ENCODE assay signal across 21 cellular contexts in the genomic region with DNA sequence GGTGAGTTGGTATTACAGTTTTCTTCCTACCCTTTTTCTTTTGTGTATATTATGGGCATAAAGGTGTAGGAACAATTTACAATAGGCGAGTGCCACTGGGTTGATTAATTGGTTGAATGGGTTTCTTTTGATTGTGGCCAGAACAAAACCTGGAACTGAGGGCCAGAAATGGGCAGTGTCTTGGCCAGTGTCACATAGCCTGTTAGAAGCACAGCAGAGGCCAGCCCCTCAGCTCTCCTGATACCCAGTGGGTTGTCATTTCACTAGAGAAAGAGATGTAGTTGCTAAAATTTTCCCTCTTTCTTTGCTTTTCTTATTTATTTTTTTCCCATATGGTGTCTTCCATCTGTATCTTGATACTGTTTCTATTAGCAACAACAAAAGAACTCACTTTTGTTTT. TPM values are rescaled to one million over a fixed set of nuclear protein-coding genes. Genes with fewer than 3 reads are reported as not detected.
DNase-seq lines count a peak whose midpoint lies in the region; ATAC-seq and TF ChIP-seq lines count a peak whose summit lies in the region.
"Had no signal": no experiment of that assay in that cellular context is flagged by ENCODE, and none has a peak within 500 bp of the region (broad histone marks: within the 10 kb centered on the region; RNA-seq: fewer than 3 reads in every experiment).

No MANE protein-coding gene starts in this region.

- no peaks in the 10 kb centered on the region for H3K36me3 Mint-ChIP-seq in endothelial cell (ENCODE audit: low read depth, unreplicated experiment)

- no peaks in the 10 kb centered on the region for H3K9me3 Mint-ChIP-seq in endothelial cell (ENCODE audit: unreplicated experiment)

- peak overlapping the region; percentile 0 for H3K4me3 Mint-ChIP-seq in endothelial cell (ENCODE audit: unreplicated experiment)

- no peak for TF ChIP-seq CTCF in endothelial cell (IDR thresholded peaks at IDR 0.05; ENCODE audit: unreplicated experiment)

- H3K4me1 Mint-ChIP-seq in endothelial cell (ENCODE audit: unreplicated experiment) = peaks cover 20% of the 10 kb centered on the region

- ATAC-seq in GM18858 (IDR thresholded peaks at IDR 0.05; ENCODE audit: unreplicated experiment) (peak; percentile 15), GM21528 (IDR thresholded peaks at IDR 0.05; ENCODE audit: low FRiP score, unreplicated experiment) (peak; percentile 45), HG03045 (IDR thresholded peaks at IDR 0.05; ENCODE audit: unreplicated experiment) (peak; percentile 39), left colon (no peak)

- peaks cover 4% of the 10 kb centered on the region for H3K27me3 Mint-ChIP-seq in endothelial cell (ENCODE audit: unreplicated experiment)

- intact Hi-C loops in left colon (cut with DNase I, micrococcal nuclease) = no loop called here

- DNase-seq in endothelial cell (ENCODE audit: low spot score) = no peak
- no peak for DNase-seq in NCI-H748 (lab: John Stamatoyannopoulos, UW; ENCODE audit: unreplicated experiment)
- no peak for DNase-seq in central memory CD4-positive, alpha-beta T cell
- DNase-seq in left colon = no peak
- DNase-seq in SW480 (ENCODE audit: low spot score) = no peak
- DNase-seq: activated effector memory CD4-positive, alpha-beta T cell treated with Interleukin-2 at 50 U/mL for 16 hours; amygdala; GDM1; glutamatergic neuron; GOT3; islet precursor cell; midbrain; NCI-H187; occipital lobe; PC-9; SW 1271; WERI-Rb-1 had no signal

- peak overlapping the region; percentile 26 for H3K27ac Mint-ChIP-seq in endothelial cell (ENCODE audit: unreplicated experiment)

RNA-seq across cellular contexts. Expression of gene SEMA6A, which starts 38.8 kb away (rescaled TPM):
- total RNA-seq in endothelial cell (ENCODE audit: unreplicated experiment) (180 TPM), left colon (100 to 1,000 TPM; 100 to 103 TPM)
- total RNA-seq: activated CD8-positive, alpha-beta memory T cell treated with anti-CD3 and anti-CD28 coated beads for 36 hours; PC-9 had no signal
